Comparison of ENCODE assay signal across 8 cellular contexts in the genomic region with DNA sequence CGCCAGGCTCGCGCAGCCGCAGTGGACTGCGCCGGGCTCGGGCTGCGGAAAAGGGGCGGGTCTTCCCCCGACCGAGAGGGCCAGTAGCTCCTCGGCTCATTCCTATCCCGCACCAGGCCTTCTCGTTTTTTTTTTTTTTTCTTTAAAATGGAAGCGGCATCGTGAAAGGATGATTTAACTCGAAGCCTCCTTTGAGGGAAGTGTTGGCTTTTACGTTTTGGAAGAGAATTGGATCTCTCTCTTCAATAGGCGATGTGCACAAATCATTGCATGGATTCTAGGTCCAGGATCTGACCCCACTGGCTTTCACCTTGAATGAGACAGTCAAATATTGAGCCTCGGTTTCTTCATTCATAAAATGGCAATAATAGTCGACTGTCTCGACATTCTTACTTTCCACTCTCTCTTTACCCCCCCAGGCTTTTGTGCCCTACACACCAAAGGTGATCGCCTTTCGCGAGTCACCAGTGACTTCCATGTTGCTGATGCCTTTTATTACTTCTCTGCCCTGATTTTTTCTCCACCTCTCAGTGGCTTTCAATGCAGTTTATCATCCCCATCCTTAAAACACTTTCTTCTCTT. TPM values are rescaled to one million over a fixed set of nuclear protein-coding genes. Genes with fewer than 3 reads are reported as not detected.
DNase-seq lines count a peak whose midpoint lies in the region; ATAC-seq, FAIRE-seq and TF ChIP-seq lines count a peak whose summit lies in the region.

No MANE protein-coding gene starts in this region.

- H3K27ac ChIP-seq in right cardiac atrium (ENCODE audit: low read length), result no peak overlapping the region
- H3K27ac ChIP-seq in sigmoid colon, result peak overlapping the region; percentile 81 to 89 (median 84)

- peak overlapping the region; percentile 85 for H3K4me3 Mint-ChIP-seq in activated T-cell treated with anti-CD3 and anti-CD28 coated beads, Interleukin-2, amount 50 U/mL, for 24 hours
- H3K4me3 Mint-ChIP-seq in activated T-cell treated with anti-CD3 and anti-CD28 coated beads, Interleukin-2, amount 50 U/mL, for 4 hours, result peak overlapping the region; percentile 77

- in situ Hi-C loops in KBM-7 (cut with MboI; ENCODE audit: low pct_unique_long_range_greater_than_20kb, low sequenced_read_pairs), result no loop called here

- H3K4me3 ChIP-seq in right cardiac atrium (ENCODE audit: low read length), result peak overlapping the region; percentile 83
- peak overlapping the region; percentile 84 to 89 (median 88) for H3K4me3 ChIP-seq in sigmoid colon

- no peak for ATAC-seq in activated T-cell treated with anti-CD3 and anti-CD28 coated beads, Interleukin-2, amount 50 U/mL, for 4 hours
- no peak for ATAC-seq in right cardiac atrium

- no peak for TF ChIP-seq POLR2A in sigmoid colon (IDR thresholded peaks at IDR 0.05)
- TF ChIP-seq POLR2A in GM12892 (IDR thresholded peaks at IDR 0.05; ENCODE audit: low read depth, low read length), result no peak

- H3K9me3 Mint-ChIP-seq in activated T-cell treated with anti-CD3 and anti-CD28 coated beads, Interleukin-2, amount 50 U/mL, for 24 hours, result no peaks in the 10 kb centered on the region
- no peaks in the 10 kb centered on the region for H3K9me3 Mint-ChIP-seq in activated T-cell treated with anti-CD3 and anti-CD28 coated beads, Interleukin-2, amount 50 U/mL, for 4 hours

- 18% methylated on average over 25 of the region's 25 CpGs for WGBS in right cardiac atrium
- WGBS in sigmoid colon, 2 donors, result 17 to 19% methylated on average over 25 of the region's 25 CpGs

- no peaks in the 10 kb centered on the region for H3K9me3 ChIP-seq in right cardiac atrium (ENCODE audit: control insufficient read depth, low read length)
- H3K9me3 ChIP-seq in sigmoid colon, result no peaks in the 10 kb centered on the region

- peaks cover 13% of the 10 kb centered on the region for H3K27me3 Mint-ChIP-seq in activated T-cell treated with anti-CD3 and anti-CD28 coated beads, Interleukin-2, amount 50 U/mL, for 24 hours
- no peaks in the 10 kb centered on the region for H3K27me3 Mint-ChIP-seq in activated T-cell treated with anti-CD3 and anti-CD28 coated beads, Interleukin-2, amount 50 U/mL, for 4 hours (ENCODE audit: low read depth)

- H3K4me1 ChIP-seq in right cardiac atrium (ENCODE audit: control insufficient read depth, insufficient read depth, low read length) (peaks cover 3% of the 10 kb centered on the region), sigmoid colon (peaks cover 0 to 18% (median 7%) of the 10 kb centered on the region in 4 donors)

- no peak for DNase-seq in activated T-cell treated with anti-CD3 and anti-CD28 coated beads, Interleukin-2, amount 50 U/mL, for 24 hours
- DNase-seq in activated T-cell treated with anti-CD3 and anti-CD28 coated beads for 4 hours (no peak), KBM-7 (peak; percentile 83), right cardiac atrium (no peak), sigmoid colon (no peak), GM12892 (ENCODE audit: insufficient read length) (no peak)
- DNase-seq in activated T-cell treated with anti-CD3 and anti-CD28 coated beads, Interleukin-2, amount 50 U/mL, for 4 hours, result no peak
- DNase-seq in stimulated activated naive CD4-positive, alpha-beta T cell (lab: John Stamatoyannopoulos, UW), result no peak

- no peak for TF ChIP-seq CTCF in sigmoid colon (IDR thresholded peaks at IDR 0.05)

- TF ChIP-seq EP300 in sigmoid colon (IDR thresholded peaks at IDR 0.05), result no peak

- peaks cover 28% of the 10 kb centered on the region for H3K36me3 Mint-ChIP-seq in activated T-cell treated with anti-CD3 and anti-CD28 coated beads, Interleukin-2, amount 50 U/mL, for 24 hours (ENCODE audit: low read depth)
- H3K36me3 Mint-ChIP-seq in activated T-cell treated with anti-CD3 and anti-CD28 coated beads, Interleukin-2, amount 50 U/mL, for 4 hours (ENCODE audit: insufficient read depth), result peaks cover 9% of the 10 kb centered on the region

- intact Hi-C loops in right cardiac atrium (cut with DNase I), result no loop called here
- intact Hi-C loops in sigmoid colon (cut with DNase I), result no loop called here

- no peak for FAIRE-seq in GM12892 (lab: Jason Lieb, UNC)

- H3K27me3 ChIP-seq in right cardiac atrium (ENCODE audit: control insufficient read depth, insufficient read depth), result no peaks in the 10 kb centered on the region
- H3K27me3 ChIP-seq in sigmoid colon, result no peaks in the 10 kb centered on the region

- peak overlapping the region; percentile 86 for H3K27ac Mint-ChIP-seq in activated T-cell treated with anti-CD3 and anti-CD28 coated beads, Interleukin-2, amount 50 U/mL, for 24 hours

- peaks cover 37% of the 10 kb centered on the region for H3K4me1 Mint-ChIP-seq in activated T-cell treated with anti-CD3 and anti-CD28 coated beads, Interleukin-2, amount 50 U/mL, for 24 hours (ENCODE audit: low read depth)
- H3K4me1 Mint-ChIP-seq in activated T-cell treated with anti-CD3 and anti-CD28 coated beads, Interleukin-2, amount 50 U/mL, for 4 hours (ENCODE audit: low read depth), result peaks cover 35% of the 10 kb centered on the region

- H3K36me3 ChIP-seq in sigmoid colon, result no peaks in the 10 kb centered on the region

RNA-seq across cellular contexts. Expression of gene DTNBP1, which starts 0.3 kb away (rescaled TPM):
- total RNA-seq in activated T-cell treated with anti-CD3 and anti-CD28 coated beads, Interleukin-2, amount 50 U/mL, for 4 hours, result 10 to 100 TPM; 17.2 to 22.0 (median 19.6) TPM
- total RNA-seq in right cardiac atrium, result 10 to 100 TPM; 18.9 to 34.0 (median 26.7) TPM
- polyA plus RNA-seq in right cardiac atrium, result 17.2 TPM
- 10 to 100 TPM; 12.8 to 20.0 (median 15.8) TPM for total RNA-seq in sigmoid colon
- 10 to 100 TPM; 18.7 to 25.8 (median 22.8) TPM for polyA plus RNA-seq in sigmoid colon
- polyA plus RNA-seq in GM12892 (2012; ENCODE audit: missing spikeins), result 15.2 TPM
